In the genomic region with DNA sequence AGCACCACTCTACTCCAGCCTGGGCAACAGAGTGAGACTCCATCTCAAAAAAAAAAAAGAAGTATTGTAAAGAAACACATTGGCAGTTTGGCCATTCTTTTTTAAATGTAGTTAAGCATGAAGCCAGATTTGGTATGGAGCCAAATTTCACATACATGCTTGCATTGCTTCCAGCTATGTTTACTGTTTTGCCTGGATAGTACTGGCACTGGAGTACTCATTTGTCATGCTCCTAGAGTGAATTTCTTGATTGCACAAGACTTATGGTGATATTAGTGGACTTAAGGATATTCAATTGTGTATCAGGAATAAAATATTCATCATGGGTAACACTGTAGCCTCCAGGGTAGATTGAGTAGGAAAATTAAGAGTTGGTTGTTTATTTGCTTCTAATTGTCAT, we compare ENCODE assay signal across 18 cellular contexts. TPM values are rescaled to one million over a fixed set of nuclear protein-coding genes. Genes with fewer than 3 reads are reported as not detected.
DNase-seq lines count a peak whose midpoint lies in the region; ATAC-seq and TF ChIP-seq lines count a peak whose summit lies in the region.
"Had no signal": no experiment of that assay in that cellular context is flagged by ENCODE, and none has a peak within 500 bp of the region (broad histone marks: within the 10 kb centered on the region; RNA-seq: fewer than 3 reads in every experiment).

No MANE protein-coding gene starts in this region.

- peaks cover 4% of the 10 kb centered on the region for H3K36me3 Mint-ChIP-seq in activated CD8-positive, alpha-beta memory T cell treated with anti-CD3 and anti-CD28 coated beads, Interleukin-2, amount 10 ng/mL, durations not matched to agents 7 days and 5 days
- H3K36me3 Mint-ChIP-seq: CD4-positive, alpha-beta memory T cell had no signal

- no peaks in the 10 kb centered on the region for H4K20me1 ChIP-seq in Karpas-422 (ENCODE audit: insufficient read depth, low read depth, low read length)

- DNase-seq in Karpas-422 (peak; percentile 38), adipocyte (ENCODE audit: low read depth) (peak; percentile 69), mesenchymal stem cell (peak; percentile 40), pons (ENCODE audit: low spot score) (no peak), heart right ventricle (no peak)
- no peak for DNase-seq in activated CD8-positive, alpha-beta memory T cell treated with anti-CD3 and anti-CD28 coated beads, Interleukin-2, amount 10 ng/mL, durations not matched to agents 7 days and 5 days
- DNase-seq: ACHN; CD4-positive, alpha-beta memory T cell; DND-41; NCI-H1436 treated with DMSO at 0.1 percent for 48 hours; NCI-H2081; NCI-H2227 treated with DMSO at 0.1 percent for 48 hours had no signal

- H3K23ac ChIP-seq in mesenchymal stem cell (ENCODE audit: low read length in 2 of 2): no peak overlapping the region

- peaks cover 6% of the 10 kb centered on the region for H3K9me3 Mint-ChIP-seq in activated CD8-positive, alpha-beta memory T cell treated with anti-CD3 and anti-CD28 coated beads, Interleukin-2, amount 10 ng/mL, durations not matched to agents 7 days and 5 days (ENCODE audit: low read depth)

- no peak overlapping the region for H2BK15ac ChIP-seq in mesenchymal stem cell (ENCODE audit: low read depth, poor library complexity, severe bottlenecking)

- H2AK5ac ChIP-seq in mesenchymal stem cell (ENCODE audit: low read length, severe bottlenecking): no peak overlapping the region

- no peaks in the 10 kb centered on the region for H3K4me1 Mint-ChIP-seq in activated CD8-positive, alpha-beta memory T cell treated with anti-CD3 and anti-CD28 coated beads, Interleukin-2, amount 10 ng/mL, durations not matched to agents 7 days and 5 days
- H3K4me1 Mint-ChIP-seq: B cell; CD4-positive, alpha-beta memory T cell had no signal

- H3K27me3 Mint-ChIP-seq in activated CD8-positive, alpha-beta memory T cell treated with anti-CD3 and anti-CD28 coated beads, Interleukin-2, amount 10 ng/mL, durations not matched to agents 7 days and 5 days: no peaks in the 10 kb centered on the region
- H3K27me3 Mint-ChIP-seq: B cell; CD4-positive, alpha-beta memory T cell had no signal

- no peaks in the 10 kb centered on the region for H3K79me1 ChIP-seq in mesenchymal stem cell (replicated peaks; ENCODE audit: low read length, poor library complexity, severe bottlenecking)

- no peaks in the 10 kb centered on the region for H3K79me2 ChIP-seq in Karpas-422 (ENCODE audit: low read length)

- H3K9me2 ChIP-seq in Karpas-422 (replicated peaks; ENCODE audit: insufficient read depth, low read length): no peaks in the 10 kb centered on the region

- no peak overlapping the region for H3K4ac ChIP-seq in mesenchymal stem cell (ENCODE audit: low read depth in 1 of 2, low read length in 2 of 2)

- no peak overlapping the region for H3K27ac Mint-ChIP-seq in activated CD8-positive, alpha-beta memory T cell treated with anti-CD3 and anti-CD28 coated beads, Interleukin-2, amount 10 ng/mL, durations not matched to agents 7 days and 5 days
- H3K27ac Mint-ChIP-seq: B cell had no signal

- ATAC-seq in esophagus mucosa (peak; percentile 62), GM18909 (IDR thresholded peaks at IDR 0.05; ENCODE audit: poor library complexity, unreplicated experiment) (no peak), heart right ventricle (no peak)
- ATAC-seq in activated CD8-positive, alpha-beta memory T cell treated with anti-CD3 and anti-CD28 coated beads, Interleukin-2, amount 10 ng/mL, durations not matched to agents 7 days and 5 days: no peak
- ATAC-seq: Right ventricle myocardium inferior had no signal

- H3K14ac ChIP-seq in mesenchymal stem cell (ENCODE audit: low read length in 2 of 2): no peak overlapping the region

- no peak overlapping the region for H2BK12ac ChIP-seq in mesenchymal stem cell (ENCODE audit: low read length in 2 of 2)

- H2BK120ac ChIP-seq in mesenchymal stem cell (ENCODE audit: low read depth, low read length): no peak overlapping the region

- H3K27me3 ChIP-seq in Karpas-422 (ENCODE audit: low read length) (no peaks in the 10 kb centered on the region; the same call in 1 of the 2 replicates), adipocyte (replicated peaks; ENCODE audit: control insufficient read depth, insufficient read depth, low read length) (no peaks in the 10 kb centered on the region), mesenchymal stem cell (ENCODE audit: control insufficient read depth in 1 of 2, insufficient read depth in 1 of 2, low read length in 2 of 2) (no peaks in the 10 kb centered on the region), heart right ventricle (no peaks in the 10 kb centered on the region)

- H3K18ac ChIP-seq in mesenchymal stem cell (ENCODE audit: low read depth in 1 of 2, low read length in 2 of 2): no peak overlapping the region

- no peak overlapping the region for H2AFZ ChIP-seq in Karpas-422 (ENCODE audit: low read length)
- H2AFZ ChIP-seq in mesenchymal stem cell (ENCODE audit: low read depth, low read length): no peak overlapping the region

- H3K4me3 ChIP-seq in Karpas-422 (ENCODE audit: low read length) (no peak overlapping the region), adipocyte (ENCODE audit: low read length) (no peak overlapping the region), mesenchymal stem cell (ENCODE audit: insufficient read depth in 1 of 2, low read depth in 1 of 2, low read length in 2 of 2) (no peak overlapping the region), heart right ventricle (no peak overlapping the region)
- H3K4me3 ChIP-seq: HAP-1, SK-N-MC had no signal

- no peak overlapping the region for H4K91ac ChIP-seq in mesenchymal stem cell (ENCODE audit: low read length)

- H3K4me2 ChIP-seq in Karpas-422 (ENCODE audit: low read depth, low read length, poor library complexity, severe bottlenecking) (no peak overlapping the region), mesenchymal stem cell (ENCODE audit: low read length, poor library complexity, severe bottlenecking) (no peak overlapping the region)

- no peak overlapping the region for H4K8ac ChIP-seq in mesenchymal stem cell (ENCODE audit: low read length)

- H3K4me1 ChIP-seq in Karpas-422 (ENCODE audit: low read length): peaks cover 5% of the 10 kb centered on the region; the same call in 1 of the 2 replicates
- H3K4me1 ChIP-seq in adipocyte (ENCODE audit: control insufficient read depth, insufficient read depth, low read length): no peaks in the 10 kb centered on the region
- H3K4me1 ChIP-seq in mesenchymal stem cell (ENCODE audit: control insufficient read depth, insufficient read depth, low read depth, low read length): no peaks in the 10 kb centered on the region
- no peaks in the 10 kb centered on the region for H3K4me1 ChIP-seq in heart right ventricle
- H3K4me1 ChIP-seq: HAP-1 had no signal

- H3K36me3 ChIP-seq in Karpas-422 (ENCODE audit: insufficient read depth, low read length) (no peaks in the 10 kb centered on the region; the same call in 1 of the 2 replicates), adipocyte (ENCODE audit: control insufficient read depth, insufficient read depth, low read length, severe bottlenecking) (no peaks in the 10 kb centered on the region), mesenchymal stem cell (ENCODE audit: control insufficient read depth in 1 of 2, insufficient read depth in 2 of 2, low read depth in 1 of 2, low read length in 2 of 2) (no peaks in the 10 kb centered on the region), heart right ventricle (no peaks in the 10 kb centered on the region)
- H3K36me3 ChIP-seq: HAP-1 had no signal

- no peak overlapping the region for H2BK5ac ChIP-seq in mesenchymal stem cell (ENCODE audit: low read depth, low read length, poor library complexity, severe bottlenecking)

- H3K27ac ChIP-seq in Karpas-422 (ENCODE audit: low read length) (no peak overlapping the region), mesenchymal stem cell (ENCODE audit: low read length, poor library complexity, severe bottlenecking) (no peak overlapping the region), heart right ventricle (no peak overlapping the region)
- H3K27ac ChIP-seq: SK-N-MC had no signal

- no peak overlapping the region for H3K4me3 Mint-ChIP-seq in activated CD8-positive, alpha-beta memory T cell treated with anti-CD3 and anti-CD28 coated beads, Interleukin-2, amount 10 ng/mL, durations not matched to agents 7 days and 5 days
- H3K4me3 Mint-ChIP-seq: B cell; CD4-positive, alpha-beta memory T cell had no signal

- no peak for TF ChIP-seq CTCF in heart right ventricle (IDR thresholded peaks at IDR 0.05)

- H3K9ac ChIP-seq in Karpas-422 (ENCODE audit: low read length): no peak overlapping the region
- H3K9ac ChIP-seq in adipocyte (ENCODE audit: low read length): no peak overlapping the region
- no peak overlapping the region for H3K9ac ChIP-seq in mesenchymal stem cell (ENCODE audit: low read length)

- CTCF ChIA-PET in activated CD8-positive, alpha-beta memory T cell treated with anti-CD3 and anti-CD28 coated beads, Interleukin-2, amount 10 ng/mL, durations not matched to agents 7 days and 5 days (lab: Charles Lee): interaction anchor here (0.5 kb wide), 1 partner anchor 189 kb away, joined by 3 read pairs; no protein-coding TSS in a partner anchor

- intact Hi-C loops in heart right ventricle (cut with DNase I): no loop called here

- H3K9me3 ChIP-seq in Karpas-422 (ENCODE audit: low read length): peaks cover 6% of the 10 kb centered on the region
- H3K9me3 ChIP-seq in adipocyte (ENCODE audit: control insufficient read depth, low read length): peaks cover 11% of the 10 kb centered on the region
- peaks cover 13% of the 10 kb centered on the region for H3K9me3 ChIP-seq in mesenchymal stem cell (ENCODE audit: control insufficient read depth, low read length)
- H3K9me3 ChIP-seq in heart right ventricle: peaks cover 0 to 34% (median 7%) of the 10 kb centered on the region in 11 donors

RNA-seq across cellular contexts. Expression of gene SLC9A1, which starts 24.4 kb away (rescaled TPM):
- total RNA-seq in Karpas-422 (2014; rRNA removed; shearing (Covaris generic); ENCODE audit: low replicate concordance): 35.3 and 48.6 TPM in 2 replicates
- total RNA-seq in esophagus mucosa: 27.3 TPM
- polyA plus RNA-seq in mesenchymal stem cell (2013, experiment 1 of 2): 37.0 TPM
- 36.1 TPM for polyA plus RNA-seq in mesenchymal stem cell (2013, experiment 2 of 2)
- total RNA-seq in heart right ventricle: 10 to 100 TPM in 9 of 10 donors, 1 to 10 TPM in 1; 9.4 to 34.4 (median 22.1) TPM
- 10 to 100 TPM; 11.3 TPM for polyA plus RNA-seq in heart right ventricle
- total RNA-seq in activated CD8-positive, alpha-beta memory T cell treated with anti-CD3 and anti-CD28 coated beads, Interleukin-2, amount 10 ng/mL, durations not matched to agents 7 days and 5 days: 10 to 100 TPM; 25.8 to 26.3 TPM

RNA-seq across cellular contexts. Expression of gene WDTC1, which starts 55.1 kb away (rescaled TPM):
- total RNA-seq in Karpas-422 (2014; rRNA removed; shearing (Covaris generic); ENCODE audit: low replicate concordance): 37.0 and 44.1 TPM in 2 replicates
- total RNA-seq in esophagus mucosa: 16.3 TPM
- 15.0 TPM for polyA plus RNA-seq in mesenchymal stem cell (2013, experiment 1 of 2)
- polyA plus RNA-seq in mesenchymal stem cell (2013, experiment 2 of 2): 14.6 TPM
- total RNA-seq in heart right ventricle: 10 to 100 TPM; 56.1 to 74.3 (median 63.9) TPM
- 10 to 100 TPM; 14.4 to 26.4 TPM for polyA plus RNA-seq in heart right ventricle
- 10 to 100 TPM; 28.9 to 32.6 TPM for total RNA-seq in activated CD8-positive, alpha-beta memory T cell treated with anti-CD3 and anti-CD28 coated beads, Interleukin-2, amount 10 ng/mL, durations not matched to agents 7 days and 5 days

Comparison
In these comparisons a context has a peak if more than half of its experiments do, and no peak if none do; other contexts are left out.
1. DNase-seq: peak in Karpas-422 (single experiment), adipocyte (single experiment) and mesenchymal stem cell (single experiment); none in pons (single experiment), heart right ventricle (0 of 2) and activated CD8-positive, alpha-beta memory T cell treated with anti-CD3 and anti-CD28 coated beads, Interleukin-2, amount 10 ng/mL, durations not matched to agents 7 days and 5 days (single experiment).